In genomic region chr6:33840064-33840926, GRCh38 we compare ENCODE assay signal across 8 cellular contexts. TPM values are rescaled to one million over a fixed set of nuclear protein-coding genes. Genes with fewer than 3 reads are reported as not detected.
DNase-seq lines count a peak whose midpoint lies in the region; ATAC-seq and TF ChIP-seq lines count a peak whose summit lies in the region.

No MANE protein-coding gene starts in this region.

- H3K9me3 Mint-ChIP-seq in WTC11 = peaks cover 16% of the 10 kb centered on the region

- DNase-seq in AML-193 (lab: John Stamatoyannopoulos, UW) (peak; percentile 98 to 99), LoVo (ENCODE audit: low spot score) (peak; percentile 57), WTC11 (ENCODE audit: low spot score) (no peak), epithelial cell of prostate (ENCODE audit: low read depth, low spot score) (peak; percentile 93), omental fat pad (ENCODE audit: low spot score) (no peak), NCI-H345 treated with DMSO at 0.1 percent for 48 hours (lab: John Stamatoyannopoulos, UW; ENCODE audit: unreplicated experiment) (no peak)

- ATAC-seq in GM18868 (IDR thresholded peaks at IDR 0.05; ENCODE audit: unreplicated experiment) (peak; percentile 60), WTC11 (no peak), omental fat pad (ENCODE audit: low FRiP score) (peak; percentile 77), GM21786 (IDR thresholded peaks at IDR 0.05; ENCODE audit: unreplicated experiment) (no peak)

- H3K36me3 Mint-ChIP-seq in WTC11 = peaks cover 6% of the 10 kb centered on the region

- TF ChIP-seq CTCF in WTC11 (IDR thresholded peaks at IDR 0.05) (no peak), omental fat pad (IDR thresholded peaks at IDR 0.05) (no peak)

- CTCF ChIA-PET in WTC11 (lab: Charles Lee) = interaction anchor here (0.6 to 4.8 kb wide), 10 partner anchors 11 to 1682 kb away, joined by 3 to 37 read pairs (median 5); partner anchors contain the start of gene UQCC2

- H3K27me3 Mint-ChIP-seq in WTC11 (ENCODE audit: low read depth) = peaks cover 19% of the 10 kb centered on the region

- H3K4me3 Mint-ChIP-seq in WTC11 = no peak overlapping the region

- H3K27ac ChIP-seq in epithelial cell of prostate = peak overlapping the region; percentile 94

- peaks cover 30% of the 10 kb centered on the region for H3K4me1 Mint-ChIP-seq in WTC11

- peak overlapping the region; percentile 16 for H3K27ac Mint-ChIP-seq in WTC11

- POLR2A ChIA-PET in WTC11 (lab: Charles Lee) = no interaction called here

TF ChIP-seq in WTC11, 78 proteins besides CTCF, POLR2A, EP300 and RAD21:
- no peak for TF ChIP-seq SP1 (CRISPR knock-in tag; conservative IDR thresholded peaks at IDR 0.05)
- TF ChIP-seq ZNF263 (CRISPR knock-in tag; IDR thresholded peaks at IDR 0.05; ENCODE audit: low read depth) = no peak
- TF ChIP-seq HMGXB4 (CRISPR knock-in tag; IDR thresholded peaks at IDR 0.05) = no peak
- no peak for TF ChIP-seq ZNF396 (CRISPR knock-in tag; IDR thresholded peaks at IDR 0.05; ENCODE audit: borderline replicate concordance)
- TF ChIP-seq MYBL2 (CRISPR knock-in tag; IDR thresholded peaks at IDR 0.05) = no peak
- TF ChIP-seq ATF6 (CRISPR knock-in tag; IDR thresholded peaks at IDR 0.05) = no peak
- TF ChIP-seq ZNF281 (CRISPR knock-in tag; IDR thresholded peaks at IDR 0.05) = no peak
TF ChIP-seq in WTC11: peak in this region for 0.

RNA-seq across cellular contexts. Expression of gene MLN, which starts 36.5 kb away (rescaled TPM):
- total RNA-seq in WTC11 (2021) = not detected in 3 replicates
- not detected for total RNA-seq in omental fat pad

RNA-seq across cellular contexts. Expression of gene LEMD2, which starts 51.4 kb away (rescaled TPM):
- total RNA-seq in WTC11 (2021) (46.6 to 62.9 TPM (median 48.2 TPM) in 3 replicates), omental fat pad (10 to 100 TPM; 25.8 to 75.0 (median 40.4) TPM)

Comparison
In these comparisons a context has a peak if more than half of its experiments do, and no peak if none do; other contexts are left out.
1. DNase-seq: peak in AML-193 (2 of 2), LoVo (single experiment) and epithelial cell of prostate (single experiment); none in WTC11 (single experiment), omental fat pad (single experiment) and NCI-H345 treated with DMSO at 0.1 percent for 48 hours (single experiment).
2. ATAC-seq: peak in GM18868 (single experiment) and omental fat pad (single experiment); none in WTC11 (single experiment) and GM21786 (single experiment).